Comparison of ENCODE assay signal across 8 cellular contexts in genomic region chr3:193190387-193190786, GRCh38. TPM values are rescaled to one million over a fixed set of nuclear protein-coding genes. Genes with fewer than 3 reads are reported as not detected.
DNase-seq lines count a peak whose midpoint lies in the region; ATAC-seq and TF ChIP-seq lines count a peak whose summit lies in the region.

No MANE protein-coding gene starts in this region.

- ATAC-seq in GM18498 (IDR thresholded peaks at IDR 0.05; ENCODE audit: unreplicated experiment) (peak; percentile 62), HG03565 (IDR thresholded peaks at IDR 0.05; ENCODE audit: unreplicated experiment) (peak; percentile 70), foreskin keratinocyte (peak; percentile 44)
- peak; percentile 14 for ATAC-seq in stimulated activated naive CD8-positive, alpha-beta T cell treated with anti-CD3 and anti-CD28 coated beads, Interleukin-15, Interleukin-2, amounts not matched to agents 100 U/mL and 50 U/mL, for 24 hours

- H3K27ac ChIP-seq in foreskin keratinocyte: no peak overlapping the region

- no peaks in the 10 kb centered on the region for H3K27me3 ChIP-seq in foreskin keratinocyte

- TF ChIP-seq CTCF in foreskin keratinocyte (conservative IDR thresholded peaks at IDR 0.05): peak; percentile 46

- DNase-seq in A172 (ENCODE audit: low spot score) (peak; percentile 16), NOMO-1 treated with DMSO at 0.1 percent for 48 hours (lab: John Stamatoyannopoulos, UW; ENCODE audit: unreplicated experiment) (peak; percentile 65), foreskin keratinocyte (no peak), NCI-H2227 (lab: John Stamatoyannopoulos, UW; ENCODE audit: unreplicated experiment) (no peak)
- no peak for DNase-seq in stimulated activated naive CD8-positive, alpha-beta T cell treated with anti-CD3 and anti-CD28 coated beads, Interleukin-15, Interleukin-2, amounts not matched to agents 100 U/mL and 50 U/mL, for 24 hours
- no peak for DNase-seq in activated T-cell treated with anti-CD3 and anti-CD28 coated beads, Interleukin-2, amount 50 U/mL, for 48 hours

- no peaks in the 10 kb centered on the region for H3K4me1 ChIP-seq in foreskin keratinocyte

RNA-seq across cellular contexts. Expression of gene PLAAT1, which starts 50.6 kb away (rescaled TPM):
- total RNA-seq in A172 (2014; rRNA removed; shearing (Covaris generic)): 7.5 and 29.3 TPM in 2 replicates
- total RNA-seq in foreskin keratinocyte: 0.14 and 0.21 TPM in 2 replicates
- polyA plus RNA-seq in foreskin keratinocyte: 0.17 and 0.30 TPM in 2 replicates

Comparison
In these comparisons a context has a peak if more than half of its experiments do, and no peak if none do; other contexts are left out.
1. DNase-seq: peak in A172 (single experiment) and NOMO-1 treated with DMSO at 0.1 percent for 48 hours (single experiment); none in foreskin keratinocyte (0 of 2), stimulated activated naive CD8-positive, alpha-beta T cell treated with anti-CD3 and anti-CD28 coated beads, Interleukin-15, Interleukin-2, amounts not matched to agents 100 U/mL and 50 U/mL, for 24 hours (single experiment), NCI-H2227 (single experiment) and activated T-cell treated with anti-CD3 and anti-CD28 coated beads, Interleukin-2, amount 50 U/mL, for 48 hours (0 of 2).
2. ATAC-seq: peak in every context shown above with its lines; median percentile 70 in HG03565; 62 in GM18498; 44 in foreskin keratinocyte; 14 in stimulated activated naive CD8-positive, alpha-beta T cell treated with anti-CD3 and anti-CD28 coated beads, Interleukin-15, Interleukin-2, amounts not matched to agents 100 U/mL and 50 U/mL, for 24 hours.